Comparison of ENCODE assay signal across 27 cellular contexts in genomic region chrX:31547816-31548215, GRCh38.
"Had no signal": no experiment of that assay in that cellular context is flagged by ENCODE, and none has a peak within 500 bp of the region (broad histone marks: within the 10 kb centered on the region; RNA-seq: fewer than 3 reads in every experiment).

No MANE protein-coding gene starts in this region.

- H3K9me3 ChIP-seq: left ventricle myocardium inferior, mucosa of descending colon, pancreas, prostate gland, stomach, suprapubic skin, thoracic aorta, tibial artery, vagina had no signal

- H3K4me3 ChIP-seq: left ventricle myocardium inferior, lung, mucosa of descending colon, pancreas, prostate gland, skin epidermis, stomach, suprapubic skin, thoracic aorta, tibial artery, vagina had no signal

- DNase-seq: hypothalamus; immature natural killer cell; kidney; left colon; left ventricle myocardium inferior; midbrain; mucosa of descending colon; naive thymus-derived CD4-positive, alpha-beta T cell; pancreas; posterior cingulate gyrus; retina; right cardiac atrium; stimulated activated CD4-positive, alpha-beta T cell treated with anti-CD3 and anti-CD28 coated beads, Interleukin-12 subunit alpha, Interleukin-12 subunit beta, amount 100 ng/mL, for 4 hours; stimulated activated CD4-positive, alpha-beta T cell treated with anti-CD3 and anti-CD28 coated beads, Interleukin-15, amount 100 ng/mL, for 24 hours; stimulated activated CD4-positive, alpha-beta T cell treated with anti-CD3 and anti-CD28 coated beads, Interleukin-2, amount 100 ng/mL, for 24 hours; stimulated activated CD4-positive, alpha-beta T cell treated with anti-CD3 and anti-CD28 coated beads, Interleukin-4, amount 100 ng/mL, for 1 hour; stimulated activated naive B cell treated with anti-CD40 and anti-IgM and Interleukin-4, amounts not matched to agents 10 μg/mL and 1 μg/mL and 100 μg/mL, for 72 hours; stimulated activated naive CD8-positive, alpha-beta T cell treated with anti-CD3 and anti-CD28 coated beads, Interleukin-15, Interleukin-2, amounts not matched to agents 100 U/mL and 50 U/mL, for 24 hours; stomach; tibial artery had no signal

- H3K27ac ChIP-seq: left ventricle myocardium inferior, pancreas, prostate gland, skin epidermis, stomach, suprapubic skin, thoracic aorta, tibial artery, vagina had no signal

- H3K27me3 ChIP-seq: stomach, suprapubic skin, tibial artery, vagina had no signal

- FAIRE-seq: islet of Langerhans, kidney, pancreas had no signal

- H3K36me3 ChIP-seq: left ventricle myocardium inferior, pancreas, prostate gland, stomach, suprapubic skin, thoracic aorta, tibial artery, vagina had no signal

- H3K4me1 ChIP-seq: left ventricle myocardium inferior, pancreas, prostate gland, stomach, suprapubic skin, vagina had no signal
